Comparison of ENCODE assay signal across 1 cellular context in the genomic region with DNA sequence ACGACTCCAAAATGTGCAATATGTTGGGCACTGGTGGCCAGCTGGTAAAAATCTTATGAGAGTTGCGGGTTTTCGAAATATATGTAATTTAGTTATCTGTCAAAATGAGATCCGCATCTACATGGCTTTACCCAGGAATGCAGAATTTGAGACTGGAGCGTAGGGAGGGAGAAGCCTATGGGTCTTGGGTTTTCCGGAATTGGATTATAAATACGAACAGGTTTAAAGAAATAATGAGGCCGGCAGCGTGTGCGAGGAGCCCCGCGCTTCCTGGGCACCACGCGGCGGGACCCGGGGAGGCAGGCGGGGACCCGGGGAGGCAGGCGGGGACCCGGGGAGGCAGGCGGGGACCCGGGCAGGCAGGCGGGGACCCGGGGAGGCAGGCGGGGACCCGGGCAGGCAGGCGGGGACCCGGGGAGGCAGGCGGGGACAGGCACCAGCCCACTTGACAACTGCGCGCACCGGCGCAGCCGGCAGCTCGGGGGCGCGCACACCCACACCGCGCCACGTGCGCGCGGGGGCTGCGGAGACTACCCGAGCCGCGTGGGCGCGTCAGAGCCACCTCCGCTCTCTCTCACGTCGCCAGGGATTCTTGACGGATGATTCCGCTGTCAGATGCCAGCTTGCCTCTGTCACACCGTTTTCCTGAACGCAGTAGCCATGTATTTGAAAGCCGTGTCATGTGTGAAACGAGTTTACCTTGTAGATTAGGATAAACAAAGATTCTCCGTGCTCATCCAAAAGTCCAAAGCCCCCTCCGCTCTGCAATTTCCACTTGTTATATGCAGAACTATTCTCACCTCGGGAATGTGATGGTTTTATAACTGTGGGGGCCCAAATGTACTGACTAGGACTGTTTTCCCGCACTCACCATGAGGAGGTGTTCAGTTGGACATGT.
TF ChIP-seq lines count a peak whose summit lies in the region.

No MANE protein-coding gene starts in this region.

TF ChIP-seq in K562, 482 proteins besides CTCF, POLR2A, EP300 and RAD21 (continued from another document and continues in another):
- TF ChIP-seq MYNN (IDR thresholded peaks at IDR 0.05) (no peak), MYNN (CRISPR knock-in tag; IDR thresholded peaks at IDR 0.05) (no peak), CREM (IDR thresholded peaks at IDR 0.05; ENCODE audit: low read depth) (peak; percentile 77), ZC3H8 (IDR thresholded peaks at IDR 0.05) (no peak), ZNF76 (CRISPR knock-in tag; IDR thresholded peaks at IDR 0.05; ENCODE audit: borderline replicate concordance) (no peak), NFIC (IDR thresholded peaks at IDR 0.05) (no peak), ATF1 (CRISPR knock-in tag; IDR thresholded peaks at IDR 0.05) (no peak), ATF1 (tag; IDR thresholded peaks at IDR 0.05) (peak; percentile 72), ZNF696 (CRISPR knock-in tag; conservative IDR thresholded peaks at IDR 0.05) (no peak), ZNF3 (CRISPR knock-in tag; IDR thresholded peaks at IDR 0.05) (no peak), ZNF253 (CRISPR knock-in tag; conservative IDR thresholded peaks at IDR 0.05) (no peak), HNRNPH1 (optimal IDR thresholded peaks at IDR 0.05; ENCODE audit: low read depth, low read length) (no peak), SMARCC2 (IDR thresholded peaks at IDR 0.05; ENCODE audit: low read depth) (no peak), XRCC5 (IDR thresholded peaks at IDR 0.05; ENCODE audit: low read depth, low read length) (no peak), NFXL1 (CRISPR knock-in tag; IDR thresholded peaks at IDR 0.05) (no peak), U2AF2 (optimal IDR thresholded peaks at IDR 0.05; ENCODE audit: low read depth, low read length) (no peak), DDX20 (tag; IDR thresholded peaks at IDR 0.05; ENCODE audit: low read depth) (no peak), ERF (CRISPR knock-in tag; IDR thresholded peaks at IDR 0.05) (no peak), ZNF584 (CRISPR knock-in tag; IDR thresholded peaks at IDR 0.05; ENCODE audit: low read depth) (no peak), CBX8 (IDR thresholded peaks at IDR 0.05; ENCODE audit: borderline replicate concordance, extremely low read depth, low read depth, low read length, poor library complexity, severe bottlenecking) (no peak), ZBED1 (IDR thresholded peaks at IDR 0.05) (no peak), KAT7 (CRISPR knock-in tag; IDR thresholded peaks at IDR 0.05; ENCODE audit: borderline replicate concordance) (no peak), TCF7 (IDR thresholded peaks at IDR 0.05; ENCODE audit: borderline replicate concordance) (no peak), HNRNPUL1 (IDR thresholded peaks at IDR 0.05; ENCODE audit: low read length) (no peak), ZNF75A (CRISPR knock-in tag; IDR thresholded peaks at IDR 0.05) (no peak)
- TF ChIP-seq, protein P1, sequence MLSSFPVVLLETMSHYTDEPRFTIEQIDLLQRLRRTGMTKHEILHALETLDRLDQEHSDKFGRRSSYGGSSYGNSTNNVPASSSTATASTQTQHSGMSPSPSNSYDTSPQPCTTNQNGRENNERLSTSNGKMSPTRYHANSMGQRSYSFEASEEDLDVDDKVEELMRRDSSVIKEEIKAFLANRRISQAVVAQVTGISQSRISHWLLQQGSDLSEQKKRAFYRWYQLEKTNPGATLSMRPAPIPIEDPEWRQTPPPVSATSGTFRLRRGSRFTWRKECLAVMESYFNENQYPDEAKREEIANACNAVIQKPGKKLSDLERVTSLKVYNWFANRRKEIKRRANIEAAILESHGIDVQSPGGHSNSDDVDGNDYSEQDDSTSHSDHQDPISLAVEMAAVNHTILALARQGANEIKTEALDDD (IDR thresholded peaks at IDR 0.05) = no peak
- TF ChIP-seq, protein P2, sequence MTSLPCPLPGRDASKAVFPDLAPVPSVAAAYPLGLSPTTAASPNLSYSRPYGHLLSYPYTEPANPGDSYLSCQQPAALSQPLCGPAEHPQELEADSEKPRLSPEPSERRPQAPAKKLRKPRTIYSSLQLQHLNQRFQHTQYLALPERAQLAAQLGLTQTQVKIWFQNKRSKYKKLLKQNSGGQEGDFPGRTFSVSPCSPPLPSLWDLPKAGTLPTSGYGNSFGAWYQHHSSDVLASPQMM (CRISPR knock-in tag; IDR thresholded peaks at IDR 0.05) = no peak
- TF ChIP-seq, protein P3, sequence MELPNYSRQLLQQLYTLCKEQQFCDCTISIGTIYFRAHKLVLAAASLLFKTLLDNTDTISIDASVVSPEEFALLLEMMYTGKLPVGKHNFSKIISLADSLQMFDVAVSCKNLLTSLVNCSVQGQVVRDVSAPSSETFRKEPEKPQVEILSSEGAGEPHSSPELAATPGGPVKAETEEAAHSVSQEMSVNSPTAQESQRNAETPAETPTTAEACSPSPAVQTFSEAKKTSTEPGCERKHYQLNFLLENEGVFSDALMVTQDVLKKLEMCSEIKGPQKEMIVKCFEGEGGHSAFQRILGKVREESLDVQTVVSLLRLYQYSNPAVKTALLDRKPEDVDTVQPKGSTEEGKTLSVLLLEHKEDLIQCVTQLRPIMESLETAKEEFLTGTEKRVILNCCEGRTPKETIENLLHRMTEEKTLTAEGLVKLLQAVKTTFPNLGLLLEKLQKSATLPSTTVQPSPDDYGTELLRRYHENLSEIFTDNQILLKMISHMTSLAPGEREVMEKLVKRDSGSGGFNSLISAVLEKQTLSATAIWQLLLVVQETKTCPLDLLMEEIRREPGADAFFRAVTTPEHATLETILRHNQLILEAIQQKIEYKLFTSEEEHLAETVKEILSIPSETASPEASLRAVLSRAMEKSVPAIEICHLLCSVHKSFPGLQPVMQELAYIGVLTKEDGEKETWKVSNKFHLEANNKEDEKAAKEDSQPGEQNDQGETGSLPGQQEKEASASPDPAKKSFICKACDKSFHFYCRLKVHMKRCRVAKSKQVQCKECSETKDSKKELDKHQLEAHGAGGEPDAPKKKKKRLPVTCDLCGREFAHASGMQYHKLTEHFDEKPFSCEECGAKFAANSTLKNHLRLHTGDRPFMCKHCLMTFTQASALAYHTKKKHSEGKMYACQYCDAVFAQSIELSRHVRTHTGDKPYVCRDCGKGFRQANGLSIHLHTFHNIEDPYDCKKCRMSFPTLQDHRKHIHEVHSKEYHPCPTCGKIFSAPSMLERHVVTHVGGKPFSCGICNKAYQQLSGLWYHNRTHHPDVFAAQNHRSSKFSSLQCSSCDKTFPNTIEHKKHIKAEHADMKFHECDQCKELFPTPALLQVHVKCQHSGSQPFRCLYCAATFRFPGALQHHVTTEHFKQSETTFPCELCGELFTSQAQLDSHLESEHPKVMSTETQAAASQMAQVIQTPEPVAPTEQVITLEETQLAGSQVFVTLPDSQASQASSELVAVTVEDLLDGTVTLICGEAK (IDR thresholded peaks at IDR 0.05) = no peak; the same call in 1 of the 2 replicates
- TF ChIP-seq, protein P3 (CRISPR knock-in tag; IDR thresholded peaks at IDR 0.05) = peak; percentile 49; the same call in 1 of the 2 replicates
- TF ChIP-seq, protein P4, sequence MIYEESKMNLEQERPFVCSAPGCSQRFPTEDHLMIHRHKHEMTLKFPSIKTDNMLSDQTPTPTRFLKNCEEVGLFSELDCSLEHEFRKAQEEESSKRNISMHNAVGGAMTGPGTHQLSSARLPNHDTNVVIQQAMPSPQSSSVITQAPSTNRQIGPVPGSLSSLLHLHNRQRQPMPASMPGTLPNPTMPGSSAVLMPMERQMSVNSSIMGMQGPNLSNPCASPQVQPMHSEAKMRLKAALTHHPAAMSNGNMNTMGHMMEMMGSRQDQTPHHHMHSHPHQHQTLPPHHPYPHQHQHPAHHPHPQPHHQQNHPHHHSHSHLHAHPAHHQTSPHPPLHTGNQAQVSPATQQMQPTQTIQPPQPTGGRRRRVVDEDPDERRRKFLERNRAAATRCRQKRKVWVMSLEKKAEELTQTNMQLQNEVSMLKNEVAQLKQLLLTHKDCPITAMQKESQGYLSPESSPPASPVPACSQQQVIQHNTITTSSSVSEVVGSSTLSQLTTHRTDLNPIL (CRISPR knock-in tag; IDR thresholded peaks at IDR 0.05) = no peak
- TF ChIP-seq, protein P5, sequence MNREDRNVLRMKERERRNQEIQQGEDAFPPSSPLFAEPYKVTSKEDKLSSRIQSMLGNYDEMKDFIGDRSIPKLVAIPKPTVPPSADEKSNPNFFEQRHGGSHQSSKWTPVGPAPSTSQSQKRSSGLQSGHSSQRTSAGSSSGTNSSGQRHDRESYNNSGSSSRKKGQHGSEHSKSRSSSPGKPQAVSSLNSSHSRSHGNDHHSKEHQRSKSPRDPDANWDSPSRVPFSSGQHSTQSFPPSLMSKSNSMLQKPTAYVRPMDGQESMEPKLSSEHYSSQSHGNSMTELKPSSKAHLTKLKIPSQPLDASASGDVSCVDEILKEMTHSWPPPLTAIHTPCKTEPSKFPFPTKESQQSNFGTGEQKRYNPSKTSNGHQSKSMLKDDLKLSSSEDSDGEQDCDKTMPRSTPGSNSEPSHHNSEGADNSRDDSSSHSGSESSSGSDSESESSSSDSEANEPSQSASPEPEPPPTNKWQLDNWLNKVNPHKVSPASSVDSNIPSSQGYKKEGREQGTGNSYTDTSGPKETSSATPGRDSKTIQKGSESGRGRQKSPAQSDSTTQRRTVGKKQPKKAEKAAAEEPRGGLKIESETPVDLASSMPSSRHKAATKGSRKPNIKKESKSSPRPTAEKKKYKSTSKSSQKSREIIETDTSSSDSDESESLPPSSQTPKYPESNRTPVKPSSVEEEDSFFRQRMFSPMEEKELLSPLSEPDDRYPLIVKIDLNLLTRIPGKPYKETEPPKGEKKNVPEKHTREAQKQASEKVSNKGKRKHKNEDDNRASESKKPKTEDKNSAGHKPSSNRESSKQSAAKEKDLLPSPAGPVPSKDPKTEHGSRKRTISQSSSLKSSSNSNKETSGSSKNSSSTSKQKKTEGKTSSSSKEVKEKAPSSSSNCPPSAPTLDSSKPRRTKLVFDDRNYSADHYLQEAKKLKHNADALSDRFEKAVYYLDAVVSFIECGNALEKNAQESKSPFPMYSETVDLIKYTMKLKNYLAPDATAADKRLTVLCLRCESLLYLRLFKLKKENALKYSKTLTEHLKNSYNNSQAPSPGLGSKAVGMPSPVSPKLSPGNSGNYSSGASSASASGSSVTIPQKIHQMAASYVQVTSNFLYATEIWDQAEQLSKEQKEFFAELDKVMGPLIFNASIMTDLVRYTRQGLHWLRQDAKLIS (CRISPR knock-in tag; IDR thresholded peaks at IDR 0.05) = peak; percentile 26; the same call in 1 of the 2 replicates
- TF ChIP-seq, protein P6, sequence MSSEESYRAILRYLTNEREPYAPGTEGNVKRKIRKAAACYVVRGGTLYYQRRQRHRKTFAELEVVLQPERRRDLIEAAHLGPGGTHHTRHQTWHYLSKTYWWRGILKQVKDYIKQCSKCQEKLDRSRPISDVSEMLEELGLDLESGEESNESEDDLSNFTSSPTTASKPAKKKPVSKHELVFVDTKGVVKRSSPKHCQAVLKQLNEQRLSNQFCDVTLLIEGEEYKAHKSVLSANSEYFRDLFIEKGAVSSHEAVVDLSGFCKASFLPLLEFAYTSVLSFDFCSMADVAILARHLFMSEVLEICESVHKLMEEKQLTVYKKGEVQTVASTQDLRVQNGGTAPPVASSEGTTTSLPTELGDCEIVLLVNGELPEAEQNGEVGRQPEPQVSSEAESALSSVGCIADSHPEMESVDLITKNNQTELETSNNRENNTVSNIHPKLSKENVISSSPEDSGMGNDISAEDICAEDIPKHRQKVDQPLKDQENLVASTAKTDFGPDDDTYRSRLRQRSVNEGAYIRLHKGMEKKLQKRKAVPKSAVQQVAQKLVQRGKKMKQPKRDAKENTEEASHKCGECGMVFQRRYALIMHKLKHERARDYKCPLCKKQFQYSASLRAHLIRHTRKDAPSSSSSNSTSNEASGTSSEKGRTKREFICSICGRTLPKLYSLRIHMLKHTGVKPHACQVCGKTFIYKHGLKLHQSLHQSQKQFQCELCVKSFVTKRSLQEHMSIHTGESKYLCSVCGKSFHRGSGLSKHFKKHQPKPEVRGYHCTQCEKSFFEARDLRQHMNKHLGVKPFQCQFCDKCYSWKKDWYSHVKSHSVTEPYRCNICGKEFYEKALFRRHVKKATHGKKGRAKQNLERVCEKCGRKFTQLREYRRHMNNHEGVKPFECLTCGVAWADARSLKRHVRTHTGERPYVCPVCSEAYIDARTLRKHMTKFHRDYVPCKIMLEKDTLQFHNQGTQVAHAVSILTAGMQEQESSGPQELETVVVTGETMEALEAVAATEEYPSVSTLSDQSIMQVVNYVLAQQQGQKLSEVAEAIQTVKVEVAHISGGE (CRISPR knock-in tag; IDR thresholded peaks at IDR 0.05) = peak in 1 of 3 experiments; percentile 47; a peak in 1 of 6 replicates
- TF ChIP-seq, protein P7, sequence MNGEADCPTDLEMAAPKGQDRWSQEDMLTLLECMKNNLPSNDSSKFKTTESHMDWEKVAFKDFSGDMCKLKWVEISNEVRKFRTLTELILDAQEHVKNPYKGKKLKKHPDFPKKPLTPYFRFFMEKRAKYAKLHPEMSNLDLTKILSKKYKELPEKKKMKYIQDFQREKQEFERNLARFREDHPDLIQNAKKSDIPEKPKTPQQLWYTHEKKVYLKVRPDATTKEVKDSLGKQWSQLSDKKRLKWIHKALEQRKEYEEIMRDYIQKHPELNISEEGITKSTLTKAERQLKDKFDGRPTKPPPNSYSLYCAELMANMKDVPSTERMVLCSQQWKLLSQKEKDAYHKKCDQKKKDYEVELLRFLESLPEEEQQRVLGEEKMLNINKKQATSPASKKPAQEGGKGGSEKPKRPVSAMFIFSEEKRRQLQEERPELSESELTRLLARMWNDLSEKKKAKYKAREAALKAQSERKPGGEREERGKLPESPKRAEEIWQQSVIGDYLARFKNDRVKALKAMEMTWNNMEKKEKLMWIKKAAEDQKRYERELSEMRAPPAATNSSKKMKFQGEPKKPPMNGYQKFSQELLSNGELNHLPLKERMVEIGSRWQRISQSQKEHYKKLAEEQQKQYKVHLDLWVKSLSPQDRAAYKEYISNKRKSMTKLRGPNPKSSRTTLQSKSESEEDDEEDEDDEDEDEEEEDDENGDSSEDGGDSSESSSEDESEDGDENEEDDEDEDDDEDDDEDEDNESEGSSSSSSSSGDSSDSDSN (IDR thresholded peaks at IDR 0.05; ENCODE audit: borderline replicate concordance in 1 of 2, low read depth in 2 of 2, low read length in 2 of 2) = peak in 1 of 2 experiments; percentile 81; a peak in 1 of 4 replicates
